ENCODE assay signal across 8 cellular contexts in genomic region chr16:89827383-89828198, GRCh38. TPM values are rescaled to one million over a fixed set of nuclear protein-coding genes. Genes with fewer than 3 reads are reported as not detected.
DNase-seq lines count a peak whose midpoint lies in the region; ATAC-seq and TF ChIP-seq lines count a peak whose summit lies in the region.

No MANE protein-coding gene starts in this region.

- 6 to 38% (median 10%) methylated on average over 12 to 43 of the region's 43 CpGs for WGBS in adrenal gland, 4 donors

- TF ChIP-seq POLR2A in adrenal gland (IDR thresholded peaks at IDR 0.05), result peak in 1 of 2 donors; percentile 62

- H3K36me3 ChIP-seq in HUES6 (ENCODE audit: control insufficient read depth, insufficient read depth, low read length) (no peaks in the 10 kb centered on the region), adrenal gland (replicated peaks in 1 of 2) (no peaks in the 10 kb centered on the region), right atrium auricular region (no peaks in the 10 kb centered on the region)

- no peak for ATAC-seq in GM21723 (IDR thresholded peaks at IDR 0.05; ENCODE audit: unreplicated experiment)

- H3K27ac ChIP-seq in HUES6 (ENCODE audit: low read depth, low read length) (no peak overlapping the region), adrenal gland (peak overlapping the region in 3 of 5 donors; percentile 9 to 77 (median 60)), right atrium auricular region (peak overlapping the region; percentile 90 to 94)

- intact Hi-C loops in adrenal gland (cut with DNase I), result no loop called here

- H3K27me3 ChIP-seq in HUES6 (ENCODE audit: control insufficient read depth, insufficient read depth, low read length), result no peaks in the 10 kb centered on the region
- H3K27me3 ChIP-seq in adrenal gland, result no peaks in the 10 kb centered on the region
- no peaks in the 10 kb centered on the region for H3K27me3 ChIP-seq in right atrium auricular region

- peak; percentile 28 for DNase-seq in CD1c-positive myeloid dendritic cell (ENCODE audit: extremely low spot score)
- DNase-seq in adrenal gland, result peak; percentile 48 to 87 (median 65)
- peak; percentile 66 for DNase-seq in right atrium auricular region (ENCODE audit: low spot score)
- DNase-seq in renal cortical epithelial cell (ENCODE audit: low read depth), result peak; percentile 52
- no peak for DNase-seq in epidermal melanocyte (ENCODE audit: insufficient read length, low spot score)
- DNase-seq in NCI-H2107 (lab: John Stamatoyannopoulos, UW), result no peak

- no peaks in the 10 kb centered on the region for H3K9me3 ChIP-seq in HUES6 (ENCODE audit: control insufficient read depth, insufficient read depth, low read depth, low read length)
- no peaks in the 10 kb centered on the region for H3K9me3 ChIP-seq in adrenal gland (replicated peaks in 1 of 3)
- no peaks in the 10 kb centered on the region for H3K9me3 ChIP-seq in right atrium auricular region

- peak overlapping the region; percentile 18 for H3K9ac ChIP-seq in HUES6 (ENCODE audit: low read length)

- no peak for TF ChIP-seq CTCF in adrenal gland (IDR thresholded peaks at IDR 0.05)
- TF ChIP-seq CTCF in right atrium auricular region (IDR thresholded peaks at IDR 0.05), result no peak

- H3K4me1 ChIP-seq in HUES6 (ENCODE audit: control insufficient read depth, insufficient read depth, low read length), result peaks cover 19% of the 10 kb centered on the region
- peaks cover 6 to 27% of the 10 kb centered on the region in 2 donors for H3K4me1 ChIP-seq in adrenal gland (replicated peaks in 1 of 2)
- peaks cover 0 to 15% of the 10 kb centered on the region in 2 donors for H3K4me1 ChIP-seq in right atrium auricular region

- peak overlapping the region; percentile 67 for H3K4me3 ChIP-seq in HUES6 (ENCODE audit: low read depth, low read length)
- peak overlapping the region in 2 of 4 donors; percentile 50 to 73 for H3K4me3 ChIP-seq in adrenal gland
- H3K4me3 ChIP-seq in right atrium auricular region, result peak overlapping the region; percentile 61 to 67

RNA-seq across cellular contexts. Expression of gene SPIRE2, which starts 0.7 kb away (rescaled TPM):
- total RNA-seq in adrenal gland (10 to 100 TPM in 1 of 8 donors, 1 to 10 TPM in 7; 2.8 to 14.4 (median 4.4) TPM), right atrium auricular region (1 to 10 TPM in 1 of 2 donors, under 1 TPM in 1; 0.90 to 1.8 TPM), renal cortical epithelial cell (1.4 and 6.0 TPM in 2 replicates)
- 10 to 100 TPM in 1 of 3 donors, 1 to 10 TPM in 2; 2.8 to 14.2 (median 7.8) TPM for polyA plus RNA-seq in adrenal gland

RNA-seq across cellular contexts. Expression of gene FANCA, which starts 11.1 kb away (rescaled TPM):
- total RNA-seq in adrenal gland (1 to 10 TPM; 1.6 to 9.7 (median 3.1) TPM), right atrium auricular region (1 to 10 TPM in 1 of 2 donors, under 1 TPM in 1; 0.70 to 1.5 TPM), renal cortical epithelial cell (3.6 and 13.0 TPM in 2 replicates)
- polyA plus RNA-seq in adrenal gland, result 1 to 10 TPM; 2.3 to 7.8 (median 4.7) TPM

RNA-seq across cellular contexts. Expression of gene TCF25, which starts 45.8 kb away (rescaled TPM):
- total RNA-seq in adrenal gland (100 to 1,000 TPM; 177 to 237 (median 207) TPM), right atrium auricular region (100 to 1,000 TPM in 1 of 2 donors, 10 to 100 TPM in 1; 91.8 to 108 TPM), renal cortical epithelial cell (155 and 178 TPM in 2 replicates)
- 100 to 1,000 TPM; 215 to 438 (median 253) TPM for polyA plus RNA-seq in adrenal gland

Comparison
In these comparisons a context has a peak if more than half of its experiments do, and no peak if none do; other contexts are left out.
1. DNase-seq: peak in CD1c-positive myeloid dendritic cell (single experiment), adrenal gland (7 of 7), right atrium auricular region (single experiment) and renal cortical epithelial cell (single experiment); none in epidermal melanocyte (single experiment) and NCI-H2107 (single experiment).